Comparison of ENCODE assay signal across 20 cellular contexts in genomic region chr6:125151715-125152114, GRCh38. TPM values are rescaled to one million over a fixed set of nuclear protein-coding genes. Genes with fewer than 3 reads are reported as not detected.
DNase-seq lines count a peak whose midpoint lies in the region; FAIRE-seq and TF ChIP-seq lines count a peak whose summit lies in the region.
"Had no signal": no experiment of that assay in that cellular context is flagged by ENCODE, and none has a peak within 500 bp of the region (broad histone marks: within the 10 kb centered on the region; RNA-seq: fewer than 3 reads in every experiment).

No MANE protein-coding gene starts in this region.

- intact Hi-C loops in activated naive CD4-positive, alpha-beta T cell treated with anti-CD3 and anti-CD28 coated beads for 36 hours (cut with micrococcal nuclease), result loop anchor here (2.0 to 5.0 kb wide), 4 partner anchors 151 to 836 kb away; partner anchors contain the start of genes HDDC2, HEY2, RNF217 and TRMT11

- H3K27ac ChIP-seq in substantia nigra (ENCODE audit: low read depth, low read length, poor library complexity, severe bottlenecking), result no peak overlapping the region
- H3K27ac ChIP-seq: C4-2B, KMS-11 had no signal

- TF ChIP-seq POLR2A in GM12891 (IDR thresholded peaks at IDR 0.05; ENCODE audit: low read depth, low read length), result no peak

- no peaks in the 10 kb centered on the region for H3K36me3 Mint-ChIP-seq in neural crest cell (ENCODE audit: low read depth)
- no peaks in the 10 kb centered on the region for H3K36me3 Mint-ChIP-seq in activated naive CD4-positive, alpha-beta T cell treated with anti-CD3 and anti-CD28 coated beads for 36 hours (ENCODE audit: low read depth)
- H3K36me3 Mint-ChIP-seq: CD8-positive, alpha-beta memory T cell had no signal

- H3K4me3 Mint-ChIP-seq in neural crest cell, result peak overlapping the region; percentile 38
- no peak overlapping the region for H3K4me3 Mint-ChIP-seq in activated naive CD4-positive, alpha-beta T cell treated with anti-CD3 and anti-CD28 coated beads for 36 hours
- H3K4me3 Mint-ChIP-seq: CD8-positive, alpha-beta memory T cell had no signal

- FAIRE-seq in GM12891 (lab: Jason Lieb, UNC), result no peak
- FAIRE-seq: HTR-8/SVneo had no signal

- TF ChIP-seq CTCF in neural crest cell (conservative IDR thresholded peaks at IDR 0.05), result no peak

- H3K27ac Mint-ChIP-seq in neural crest cell (ENCODE audit: unreplicated experiment), result no peak overlapping the region
- H3K27ac Mint-ChIP-seq in activated naive CD4-positive, alpha-beta T cell treated with anti-CD3 and anti-CD28 coated beads for 36 hours, result no peak overlapping the region
- H3K27ac Mint-ChIP-seq: CD8-positive, alpha-beta memory T cell had no signal

- H3K27me3 Mint-ChIP-seq in neural crest cell (ENCODE audit: low read depth), result peaks cover 45% of the 10 kb centered on the region
- peaks cover 39% of the 10 kb centered on the region for H3K27me3 Mint-ChIP-seq in activated naive CD4-positive, alpha-beta T cell treated with anti-CD3 and anti-CD28 coated beads for 36 hours (ENCODE audit: low read depth)

- CTCF ChIA-PET in activated naive CD4-positive, alpha-beta T cell treated with anti-CD3 and anti-CD28 coated beads for 36 hours (lab: Charles Lee), result interaction anchor here (0.7 to 0.8 kb wide), 2 partner anchors 37 to 40 kb away, joined by 3 to 4 read pairs; no protein-coding TSS in a partner anchor

- DNase-seq in GM12891 (ENCODE audit: insufficient read length, low spot score) (no peak), MV-4-11 (lab: John Stamatoyannopoulos, UW) (peak; percentile 73), RPMI8226 (peak; percentile 21), neural crest cell (ENCODE audit: low read depth, low spot score) (no peak), substantia nigra (lab: John Stamatoyannopoulos, UW) (no peak), mucosa of gallbladder (ENCODE audit: low spot score) (no peak), NCI-H187 (lab: John Stamatoyannopoulos, UW) (no peak)
- no peak for DNase-seq in activated naive CD4-positive, alpha-beta T cell treated with anti-CD3 and anti-CD28 coated beads for 36 hours
- DNase-seq: CD8-positive, alpha-beta memory T cell; EL; GF-D8; GOT3; HCEC 1CT; NCI-H1092 treated with DMSO at 0.1 percent for 48 hours; NCI-H1436 treated with DMSO at 0.1 percent for 48 hours; NCI-H446; NCI-H526 had no signal

- H3K9me3 Mint-ChIP-seq in neural crest cell, result no peaks in the 10 kb centered on the region
- no peaks in the 10 kb centered on the region for H3K9me3 Mint-ChIP-seq in activated naive CD4-positive, alpha-beta T cell treated with anti-CD3 and anti-CD28 coated beads for 36 hours
- H3K9me3 Mint-ChIP-seq: CD8-positive, alpha-beta memory T cell had no signal

- H3K4me1 Mint-ChIP-seq in neural crest cell, result peaks cover 4% of the 10 kb centered on the region
- peaks cover 6% of the 10 kb centered on the region for H3K4me1 Mint-ChIP-seq in activated naive CD4-positive, alpha-beta T cell treated with anti-CD3 and anti-CD28 coated beads for 36 hours (ENCODE audit: low read depth)

TF ChIP-seq in GM12891, 5 proteins besides CTCF, POLR2A, EP300 and RAD21:
- peak; percentile 62 for TF ChIP-seq SPI1 (IDR thresholded peaks at IDR 0.05; ENCODE audit: low read depth, low read length)
- no peak for TF ChIP-seq TAF1 (IDR thresholded peaks at IDR 0.05; ENCODE audit: low read depth, low read length)

RNA-seq across cellular contexts. Expression of gene TPD52L1, which starts 1.9 kb away (rescaled TPM):
- 0.08 TPM for polyA plus RNA-seq in GM12891 (2012; ENCODE audit: low read depth, missing spikeins)
- total RNA-seq in neural crest cell, result 2.9 and 3.6 TPM in 2 replicates
- total RNA-seq in activated naive CD4-positive, alpha-beta T cell treated with anti-CD3 and anti-CD28 coated beads for 36 hours, result 1 to 10 TPM; 5.6 to 5.7 TPM
- total RNA-seq in mucosa of gallbladder, result 71.3 TPM
- total RNA-seq: CD8-positive, alpha-beta memory T cell had no signal

Comparison
In these comparisons a context has a peak if more than half of its experiments do, and no peak if none do; other contexts are left out.
1. DNase-seq: peak in MV-4-11 (single experiment) and RPMI8226 (single experiment); none in GM12891 (single experiment), neural crest cell (single experiment), substantia nigra (0 of 49), activated naive CD4-positive, alpha-beta T cell treated with anti-CD3 and anti-CD28 coated beads for 36 hours (single experiment), mucosa of gallbladder (single experiment) and NCI-H187 (0 of 2).
2. RNA of gene TPD52L1, which starts 1.9 kb away (total RNA-seq): 71.3 TPM in mucosa of gallbladder (single experiment); 5.6 to 5.7 TPM in activated naive CD4-positive, alpha-beta T cell treated with anti-CD3 and anti-CD28 coated beads for 36 hours and 2.9 to 3.6 TPM in neural crest cell; every median in the first group is over 10 times any median in the second.